17 cellular contexts compared by ENCODE assay signal in genomic region chr9:94586814-94587213, GRCh38. TPM values are rescaled to one million over a fixed set of nuclear protein-coding genes. Genes with fewer than 3 reads are reported as not detected.
A peak's percentile ranks its signal among the peaks of the same experiment; 100 is the strongest.
DNase-seq lines count a peak whose midpoint lies in the region; ATAC-seq and TF ChIP-seq lines count a peak whose summit lies in the region.
"Had no signal": no experiment of that assay in that cellular context is flagged by ENCODE, and none has a peak within 500 bp of the region (broad histone marks: within the 10 kb centered on the region; RNA-seq: fewer than 3 reads in every experiment).

No MANE protein-coding gene starts in this region.

- H2AFZ ChIP-seq in MM.1S (ENCODE audit: low read length), result peak overlapping the region; percentile 96
- H2AFZ ChIP-seq: GM23338 had no signal

- ATAC-seq in memory B cell (ENCODE audit: low read depth) (no peak), GM18870 (IDR thresholded peaks at IDR 0.05; ENCODE audit: unreplicated experiment) (no peak), GM21367 (IDR thresholded peaks at IDR 0.05; ENCODE audit: unreplicated experiment) (no peak)
- ATAC-seq: GM23338, K562, left colon had no signal

- no peak overlapping the region for H3K27ac ChIP-seq in CD8-positive, alpha-beta memory T cell (ENCODE audit: low read depth, low read length)
- peak overlapping the region; percentile 72; the same call in 1 of the 2 replicates for H3K27ac ChIP-seq in MM.1S (ENCODE audit: low read length)
- H3K27ac ChIP-seq: cardiac muscle cell had no signal

- POLR2A ChIA-PET in CD8-positive, alpha-beta memory T cell (lab: Charles Lee), result no interaction called here

- peaks cover 10 to 31% (median 20%) of the 10 kb centered on the region in 3 donors for H3K4me1 Mint-ChIP-seq in CD8-positive, alpha-beta memory T cell
- H3K4me1 Mint-ChIP-seq in memory B cell (peaks cover 6% of the 10 kb centered on the region), glutamatergic neuron (ENCODE audit: low read depth, unreplicated experiment) (no peaks in the 10 kb centered on the region)

- H3K9ac ChIP-seq in MM.1S (ENCODE audit: low read length), result peak overlapping the region; percentile 49

- H3K36me3 ChIP-seq in CD8-positive, alpha-beta memory T cell (ENCODE audit: insufficient read depth, low read length), result no peaks in the 10 kb centered on the region
- no peaks in the 10 kb centered on the region for H3K36me3 ChIP-seq in MM.1S (replicated peaks; ENCODE audit: insufficient read depth, low read length)
- H3K36me3 ChIP-seq: cardiac muscle cell had no signal

- peak overlapping the region in 4 of 7 donors; percentile 24 to 57 (median 32) for H3K4me3 Mint-ChIP-seq in CD8-positive, alpha-beta memory T cell
- H3K4me3 Mint-ChIP-seq in memory B cell, result peak overlapping the region; percentile 39
- no peak overlapping the region for H3K4me3 Mint-ChIP-seq in glutamatergic neuron (ENCODE audit: unreplicated experiment)
- H3K4me3 Mint-ChIP-seq: GM23338 had no signal

- CTCF ChIA-PET in CD8-positive, alpha-beta memory T cell (lab: Charles Lee), result no interaction called here

- no peaks in the 10 kb centered on the region for H4K20me1 ChIP-seq in MM.1S (ENCODE audit: insufficient read depth, low read length)

- H3K4me2 ChIP-seq in MM.1S (ENCODE audit: low read depth, low read length), result peak overlapping the region; percentile 80
- H3K4me2 ChIP-seq: GM23338 had no signal

- H3F3A ChIP-seq in MM.1S (ENCODE audit: insufficient read depth, low read length), result peaks cover 8% of the 10 kb centered on the region

- H3K9me2 ChIP-seq in MM.1S (replicated peaks; ENCODE audit: insufficient read depth, low read length), result no peaks in the 10 kb centered on the region

- peak overlapping the region in 1 of 8 donors; percentile 43 for H3K27ac Mint-ChIP-seq in CD8-positive, alpha-beta memory T cell
- H3K27ac Mint-ChIP-seq in memory B cell, result no peak overlapping the region
- no peak overlapping the region for H3K27ac Mint-ChIP-seq in glutamatergic neuron (ENCODE audit: unreplicated experiment)
- H3K27ac Mint-ChIP-seq: GM23338 had no signal

- H3K27me3 Mint-ChIP-seq in CD8-positive, alpha-beta memory T cell, result peaks cover 18 to 25% of the 10 kb centered on the region in 2 donors
- H3K27me3 Mint-ChIP-seq in memory B cell, result peaks cover 7% of the 10 kb centered on the region
- peaks cover 2% of the 10 kb centered on the region for H3K27me3 Mint-ChIP-seq in glutamatergic neuron (ENCODE audit: unreplicated experiment)

- no peaks in the 10 kb centered on the region for H3K27me3 ChIP-seq in CD8-positive, alpha-beta memory T cell (ENCODE audit: insufficient read depth, low read length, poor library complexity, severe bottlenecking)
- no peaks in the 10 kb centered on the region for H3K27me3 ChIP-seq in MM.1S (replicated peaks; ENCODE audit: insufficient read depth, low read length)
- H3K27me3 ChIP-seq: cardiac muscle cell had no signal

- H3K9me3 ChIP-seq in CD8-positive, alpha-beta memory T cell (ENCODE audit: low read length), result no peaks in the 10 kb centered on the region
- no peaks in the 10 kb centered on the region for H3K9me3 ChIP-seq in MM.1S (replicated peaks; ENCODE audit: insufficient read depth, low read length)
- H3K9me3 ChIP-seq: Caco-2 had no signal

- H3K79me2 ChIP-seq in MM.1S (ENCODE audit: low read length), result no peaks in the 10 kb centered on the region

- no peak overlapping the region for H3K4me3 ChIP-seq in CD8-positive, alpha-beta memory T cell (ENCODE audit: low read length)
- H3K4me3 ChIP-seq in MM.1S (ENCODE audit: low read length), result peak overlapping the region; percentile 64
- H3K4me3 ChIP-seq in cardiac fibroblast (replicated peaks in 1 of 2; ENCODE audit: low read depth in 2 of 2, low read length in 2 of 2), result peak overlapping the region in 1 of 2 donors; percentile 14
- H3K4me3 ChIP-seq: cardiac muscle cell, GM23338, K562 had no signal

- no peaks in the 10 kb centered on the region for H3K9me3 Mint-ChIP-seq in CD8-positive, alpha-beta memory T cell
- H3K9me3 Mint-ChIP-seq in memory B cell (no peaks in the 10 kb centered on the region), glutamatergic neuron (ENCODE audit: unreplicated experiment) (peaks cover 3% of the 10 kb centered on the region)
- H3K9me3 Mint-ChIP-seq: GM23338 had no signal

- H3K4me1 ChIP-seq in CD8-positive, alpha-beta memory T cell (ENCODE audit: insufficient read depth, low read length), result peaks cover 12% of the 10 kb centered on the region
- 0 out of 2 replicates have a peak, but pooled peaks cover 7% of the 10 kb centered on the region for H3K4me1 ChIP-seq in MM.1S (ENCODE audit: low read length)
- H3K4me1 ChIP-seq: Caco-2 had no signal

- TF ChIP-seq CTCF in MM.1S (IDR thresholded peaks at IDR 0.05; ENCODE audit: low read length) (no peak), cardiac fibroblast (IDR thresholded peaks at IDR 0.05; ENCODE audit: low read depth, low read length) (no peak), glutamatergic neuron (IDR thresholded peaks at IDR 0.05; ENCODE audit: partially characterized antibody, unreplicated experiment) (no peak)

- no peaks in the 10 kb centered on the region for H3K36me3 Mint-ChIP-seq in CD8-positive, alpha-beta memory T cell
- H3K36me3 Mint-ChIP-seq in memory B cell, result no peaks in the 10 kb centered on the region
- no peaks in the 10 kb centered on the region for H3K36me3 Mint-ChIP-seq in glutamatergic neuron (ENCODE audit: unreplicated experiment)

- no peak for DNase-seq in CD8-positive, alpha-beta memory T cell
- DNase-seq in MM.1S (peak; percentile 47), cardiac fibroblast (ENCODE audit: low read depth in 2 of 2) (peak; percentile 45 to 58), memory B cell (ENCODE audit: low spot score in 2 of 2) (no peak), NCI-H748 (lab: John Stamatoyannopoulos, UW; ENCODE audit: unreplicated experiment) (no peak), glutamatergic neuron (no peak)
- DNase-seq: Caco-2; foreskin melanocyte; left colon; nucleus accumbens; stimulated activated naive CD4-positive, alpha-beta T cell; T1000 had no signal

RNA-seq across cellular contexts. Expression of gene FBP2, which starts 6.8 kb away (rescaled TPM):
- total RNA-seq in CD8-positive, alpha-beta memory T cell, result not detected
- not detected for polyA plus RNA-seq in CD8-positive, alpha-beta memory T cell
- total RNA-seq in glutamatergic neuron (ENCODE audit: unreplicated experiment), result not detected
- total RNA-seq: Caco-2, cardiac muscle cell, GM23338, K562, left colon had no signal
- polyA plus RNA-seq: GM23338 had no signal

RNA-seq across cellular contexts. Expression of gene PCAT7, which starts 31.9 kb away (rescaled TPM):
- not detected for total RNA-seq in CD8-positive, alpha-beta memory T cell
- not detected for polyA plus RNA-seq in CD8-positive, alpha-beta memory T cell
- 16.4 TPM for total RNA-seq in glutamatergic neuron (ENCODE audit: unreplicated experiment)

RNA-seq across cellular contexts. Expression of gene FBP1, which starts 52.5 kb away (rescaled TPM):
- under 1 TPM; 0.53 to 0.55 TPM for total RNA-seq in CD8-positive, alpha-beta memory T cell
- 13.3 TPM for polyA plus RNA-seq in CD8-positive, alpha-beta memory T cell
- not detected for total RNA-seq in glutamatergic neuron (ENCODE audit: unreplicated experiment)
- polyA plus RNA-seq: K562 had no signal

Comparison
In these comparisons a context has a peak if more than half of its experiments do, and no peak if none do; other contexts are left out.
1. DNase-seq: peak in MM.1S (single experiment) and cardiac fibroblast (2 of 2); none in CD8-positive, alpha-beta memory T cell (0 of 5), memory B cell (0 of 2), NCI-H748 (single experiment) and glutamatergic neuron (single experiment).
2. RNA of gene PCAT7, which starts 31.9 kb away (total RNA-seq): 16.4 TPM in glutamatergic neuron (single experiment); not detected in CD8-positive, alpha-beta memory T cell; every median in the first group is over 10 times any median in the second.